In genomic region chr6:3905853-3906190, GRCh38 we compare ENCODE assay signal across 1 cellular context.
TF ChIP-seq lines count a peak whose summit lies in the region.

No MANE protein-coding gene starts in this region.

TF ChIP-seq in HepG2, 621 proteins besides CTCF, POLR2A, EP300 and RAD21 (continued from another document and continues in another):
- TF ChIP-seq DRAP1 (CRISPR knock-in tag; IDR thresholded peaks at IDR 0.05) (no peak), ZBTB26 (CRISPR knock-in tag; IDR thresholded peaks at IDR 0.05; ENCODE audit: borderline replicate concordance) (0 out of 2 replicates have a peak, but pooled peaks have one; percentile 17), ELF3 (CRISPR knock-in tag; IDR thresholded peaks at IDR 0.05) (peak; percentile 56; the same call in 1 of the 2 replicates), ZBTB21 (CRISPR knock-in tag; IDR thresholded peaks at IDR 0.05) (no peak), HOXD1 (CRISPR knock-in tag; IDR thresholded peaks at IDR 0.05) (no peak), GFI1 (CRISPR knock-in tag; IDR thresholded peaks at IDR 0.05; ENCODE audit: borderline replicate concordance) (no peak), ZBTB33 (CRISPR knock-in tag; IDR thresholded peaks at IDR 0.05) (0 out of 2 replicates have a peak, but pooled peaks have one; percentile 9), ZFY (CRISPR knock-in tag; IDR thresholded peaks at IDR 0.05) (no peak), GZF1 (CRISPR knock-in tag; IDR thresholded peaks at IDR 0.05) (no peak), ZNF644 (CRISPR knock-in tag; IDR thresholded peaks at IDR 0.05; ENCODE audit: low read depth) (no peak), ZBTB1 (CRISPR knock-in tag; IDR thresholded peaks at IDR 0.05; ENCODE audit: borderline replicate concordance) (no peak), AHDC1 (CRISPR knock-in tag; IDR thresholded peaks at IDR 0.05; ENCODE audit: borderline replicate concordance) (no peak), ZNF12 (CRISPR knock-in tag; IDR thresholded peaks at IDR 0.05) (no peak), YEATS4 (CRISPR knock-in tag; IDR thresholded peaks at IDR 0.05; ENCODE audit: borderline replicate concordance) (no peak), ZNF451 (CRISPR knock-in tag; IDR thresholded peaks at IDR 0.05) (no peak), SETDB1 (CRISPR knock-in tag; IDR thresholded peaks at IDR 0.05; ENCODE audit: borderline replicate concordance) (no peak), ZNF75D (CRISPR knock-in tag; IDR thresholded peaks at IDR 0.05; ENCODE audit: borderline replicate concordance) (no peak), FOXO1 (CRISPR knock-in tag; IDR thresholded peaks at IDR 0.05) (peak; percentile 56), ZNF343 (CRISPR knock-in tag; IDR thresholded peaks at IDR 0.05) (no peak), ONECUT2 (CRISPR knock-in tag; IDR thresholded peaks at IDR 0.05) (no peak), ZNF281 (CRISPR knock-in tag; IDR thresholded peaks at IDR 0.05; ENCODE audit: borderline replicate concordance) (0 out of 2 replicates have a peak, but pooled peaks have one; percentile 6), TBX2 (CRISPR knock-in tag; IDR thresholded peaks at IDR 0.05; ENCODE audit: borderline replicate concordance) (no peak), ETV5 (CRISPR knock-in tag; IDR thresholded peaks at IDR 0.05; ENCODE audit: borderline replicate concordance) (peak; percentile 87), ZNF616 (CRISPR knock-in tag; IDR thresholded peaks at IDR 0.05; ENCODE audit: low read depth) (no peak), KMT2B (CRISPR knock-in tag; IDR thresholded peaks at IDR 0.05) (no peak), PRDM10 (CRISPR knock-in tag; IDR thresholded peaks at IDR 0.05; ENCODE audit: low read depth) (no peak), SIX1 (CRISPR knock-in tag; IDR thresholded peaks at IDR 0.05; ENCODE audit: borderline replicate concordance) (no peak), RBM39 (IDR thresholded peaks at IDR 0.05; ENCODE audit: low read depth, low read length, poor library complexity, severe bottlenecking) (no peak), ZNF7 (CRISPR knock-in tag; IDR thresholded peaks at IDR 0.05) (no peak), MAF1 (CRISPR knock-in tag; IDR thresholded peaks at IDR 0.05; ENCODE audit: borderline replicate concordance) (no peak), ZNF737 (CRISPR knock-in tag; IDR thresholded peaks at IDR 0.05; ENCODE audit: borderline replicate concordance) (no peak), ZBTB37 (CRISPR knock-in tag; IDR thresholded peaks at IDR 0.05) (0 out of 2 replicates have a peak, but pooled peaks have one; percentile 10), CENPBD1 (CRISPR knock-in tag; IDR thresholded peaks at IDR 0.05; ENCODE audit: borderline replicate concordance, low read depth) (no peak), NR2F6 (IDR thresholded peaks at IDR 0.05) (no peak), NR2F6 (CRISPR knock-in tag; IDR thresholded peaks at IDR 0.05) (peak; percentile 48), ZNF629 (CRISPR knock-in tag; conservative IDR thresholded peaks at IDR 0.05) (0 out of 2 replicates have a peak, but pooled peaks have one; percentile 20), KDM6A (CRISPR knock-in tag; IDR thresholded peaks at IDR 0.05; ENCODE audit: low read depth) (no peak; the same call in 1 of the 2 replicates)
